Comparison of ENCODE assay signal across 1 cellular context in the genomic region with DNA sequence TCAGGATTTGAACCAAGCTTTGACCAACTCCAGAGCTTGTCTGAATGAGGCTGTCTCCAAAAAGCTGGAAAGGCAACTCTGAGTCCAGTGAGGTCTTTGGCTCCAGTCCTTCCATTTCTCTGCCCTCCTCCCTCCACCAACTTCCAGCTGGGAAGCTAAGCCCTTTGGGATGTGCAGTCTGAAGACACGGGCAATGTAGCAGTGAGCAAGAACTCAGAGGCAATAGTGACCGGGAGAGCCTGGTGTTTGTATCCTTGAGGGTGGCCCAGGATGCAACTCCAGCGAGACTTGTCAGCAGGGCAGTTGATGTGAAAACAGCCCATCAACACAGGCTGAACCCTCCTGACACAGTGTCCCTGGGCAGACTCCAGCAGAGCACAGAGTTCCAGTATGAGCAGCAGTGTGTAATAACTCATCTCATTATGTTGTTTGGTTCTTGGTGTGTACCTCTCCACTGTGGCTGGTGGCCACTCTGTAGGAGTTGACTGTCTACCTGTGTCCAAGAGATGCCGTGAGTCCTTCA.
TF ChIP-seq lines count a peak whose summit lies in the region.

No MANE protein-coding gene starts in this region.

TF ChIP-seq in H1, 55 proteins besides CTCF, POLR2A, EP300 and RAD21:
- TF ChIP-seq POLR2AphosphoS5 (IDR thresholded peaks at IDR 0.05; ENCODE audit: low read depth, low read length), result no peak
- no peak for TF ChIP-seq BACH1 (IDR thresholded peaks at IDR 0.05; ENCODE audit: low read length)
- no peak for TF ChIP-seq JUN (IDR thresholded peaks at IDR 0.05; ENCODE audit: low read depth, low read length)
- no peak for TF ChIP-seq HDAC6 (IDR thresholded peaks at IDR 0.05; ENCODE audit: low read depth, low read length)
- TF ChIP-seq SRF (IDR thresholded peaks at IDR 0.05; ENCODE audit: low read depth, low read length), result no peak
- no peak for TF ChIP-seq SUZ12 (IDR thresholded peaks at IDR 0.05; ENCODE audit: low read length)
- no peak for TF ChIP-seq ASH2L (IDR thresholded peaks at IDR 0.05; ENCODE audit: low read length)
- no peak for TF ChIP-seq RXRA (IDR thresholded peaks at IDR 0.05; ENCODE audit: insufficient read depth, low read depth, low read length)
- TF ChIP-seq ZNF274 (IDR thresholded peaks at IDR 0.05; ENCODE audit: borderline replicate concordance, extremely low read depth, low read length), result no peak
- no peak for TF ChIP-seq EZH2 (IDR thresholded peaks at IDR 0.05; ENCODE audit: low read depth, low read length, severe bottlenecking)
- no peak for TF ChIP-seq CTBP2 (IDR thresholded peaks at IDR 0.05; ENCODE audit: borderline replicate concordance, insufficient read depth, insufficient read length, low read length)
- TF ChIP-seq KDM5A (IDR thresholded peaks at IDR 0.05; ENCODE audit: low read length), result no peak
- TF ChIP-seq NRF1 (IDR thresholded peaks at IDR 0.05; ENCODE audit: low read depth, low read length), result no peak
- TF ChIP-seq SP2 (IDR thresholded peaks at IDR 0.05; ENCODE audit: low read length), result no peak
